In genomic region chr14:56569174-56569573, GRCh38 we compare ENCODE assay signal across 29 cellular contexts.
"Had no signal": no experiment of that assay in that cellular context is flagged by ENCODE, and none has a peak within 500 bp of the region (broad histone marks: within the 10 kb centered on the region; RNA-seq: fewer than 3 reads in every experiment).

No MANE protein-coding gene starts in this region.

- H3K9me3 ChIP-seq: ascending aorta, SJSA1, SK-N-SH had no signal

- H3K27me3 ChIP-seq: ascending aorta, cardiac muscle cell had no signal

- H3K4me1 ChIP-seq: ascending aorta, SJSA1 had no signal

- DNase-seq: activated CD4-positive, alpha-beta T cell treated with anti-CD3 and anti-CD28 coated beads for 48 hours; activated CD4-positive, alpha-beta T cell treated with anti-CD3 and anti-CD28 coated beads, Interleukin-2, amount 50 U/mL, for 4 hours; activated CD4-positive, CD25-positive, alpha-beta regulatory T cell treated with anti-CD3 and anti-CD28 coated beads, Interleukin-2, amount 50 U/mL, for 72 hours; activated CD8-positive, alpha-beta T cell treated with anti-CD3 and anti-CD28 coated beads for 36 hours; activated gamma-delta T cell; activated naive CD4-positive, alpha-beta T cell treated with Interleukin-2 at 50 U/mL for 16 hours; activated naive CD8-positive, alpha-beta T cell treated with anti-CD3 and anti-CD28 coated beads, Interleukin-2, amount 10 ng/mL, durations not matched to agents 7 days and 5 days; activated T-cell treated with anti-CD3 and anti-CD28 coated beads, Interleukin-2, amount 50 U/mL, for 1 hour; activated T-cell treated with anti-CD3 and anti-CD28 coated beads, Interleukin-2, amount 50 U/mL, for 72 hours; amygdala; NCI-H1092 treated with DMSO at 0.1 percent for 48 hours; NCI-H1417 treated with DMSO at 0.1 percent for 48 hours; NCI-H187 treated with DMSO at 0.1 percent for 48 hours; NCI-H2081; NCI-H2171 treated with DMSO at 0.1 percent for 48 hours; NCI-H2227 treated with DMSO at 0.1 percent for 48 hours; NCI-H446; NCI-H510A treated with DMSO at 0.1 percent for 48 hours; NCI-H69; NCI-H82; SHP77 treated with DMSO at 0.1 percent for 48 hours; SK-N-SH had no signal

- ATAC-seq: activated CD8-positive, alpha-beta T cell treated with anti-CD3 and anti-CD28 coated beads for 36 hours; activated T-cell treated with anti-CD3 and anti-CD28 coated beads, Interleukin-2, amount 50 U/mL, for 72 hours; Panc1; WTC11 had no signal

- H3K36me3 ChIP-seq: ascending aorta, cardiac muscle cell, SJSA1 had no signal

- FAIRE-seq: TTC549 had no signal

- H3K4me2 ChIP-seq: KMS-11, SK-N-SH had no signal

- H3K4me3 ChIP-seq: ascending aorta, cardiac muscle cell, SJSA1 had no signal

- H3K9ac ChIP-seq: KMS-11, SK-N-SH had no signal

- H3K27ac ChIP-seq: ascending aorta, cardiac muscle cell, KMS-11, SJSA1 had no signal
